32 cellular contexts compared by ENCODE assay signal in genomic region chr5:168903082-168903481, GRCh38.
DNase-seq lines count a peak whose midpoint lies in the region; ATAC-seq and TF ChIP-seq lines count a peak whose summit lies in the region.
"Had no signal": no experiment of that assay in that cellular context is flagged by ENCODE, and none has a peak within 500 bp of the region (broad histone marks: within the 10 kb centered on the region; RNA-seq: fewer than 3 reads in every experiment).

No MANE protein-coding gene starts in this region.

- H3K9me2 ChIP-seq in SK-N-SH, result no peaks in the 10 kb centered on the region

- no peak for TF ChIP-seq CTCF in SK-N-SH (IDR thresholded peaks at IDR 0.05)

- in situ Hi-C loops in G401 (cut with HindIII; ENCODE audit: low sequenced_read_pairs), result no loop called here

- POLR2A ChIA-PET in SK-N-SH (lab: Yijun Ruan, JAX), result interaction anchor here (1.3 kb wide), 1 partner anchor 15 kb away, joined by 3 read pairs; no protein-coding TSS in a partner anchor

- TF ChIP-seq EP300 in SK-N-SH (IDR thresholded peaks at IDR 0.05; ENCODE audit: borderline replicate concordance in 1 of 2, low read depth in 1 of 2, low read length in 1 of 2), result peak in 1 of 2 experiments; percentile 23; a peak in 1 of 4 replicates

- CTCF ChIA-PET in SK-N-SH (lab: Yijun Ruan, JAX), result interaction anchor here (0.9 kb wide), 2 partner anchors 14 to 45 kb away, joined by 3 read pairs; no protein-coding TSS in a partner anchor

- no peak for ATAC-seq in SK-N-SH treated with all-trans-retinoic acid at 6 μM for 48 hours
- no peak for ATAC-seq in HG02571 (IDR thresholded peaks at IDR 0.05; ENCODE audit: unreplicated experiment)
- ATAC-seq: A549; CD8-positive, alpha-beta T cell had no signal

- peak overlapping the region in 1 of 2 experiments; percentile 53; a peak in 2 of 4 replicates for H3K27ac ChIP-seq in SK-N-SH (ENCODE audit: low read depth in 2 of 2, low read length in 1 of 2)
- H3K27ac ChIP-seq: 22Rv1; A549; BLaER1; BLaER1 treated with 17β-estradiol and CSF1 and Interleukin-3, amounts not matched to agents 10 nM and 100 nM; C4-2B had no signal

- H3K9me3 ChIP-seq in SK-N-SH, result no peaks in the 10 kb centered on the region
- H3K9me3 ChIP-seq: A549, BE2C, Caco-2 had no signal

- no peak for TF ChIP-seq RAD21 in SK-N-SH (IDR thresholded peaks at IDR 0.05; ENCODE audit: low read length)

- no peaks in the 10 kb centered on the region for H3K79me2 ChIP-seq in SK-N-SH (ENCODE audit: insufficient read depth)

- H3K4me2 ChIP-seq in SK-N-SH, result no peak overlapping the region
- H3K4me2 ChIP-seq: A549; BLaER1; BLaER1 treated with 17β-estradiol and CSF1 and Interleukin-3, amounts not matched to agents 10 nM and 100 nM had no signal

- DNase-seq in SK-N-SH (peak; percentile 45), G401 (ENCODE audit: low spot score) (peak; percentile 79), cerebellar cortex (ENCODE audit: low spot score) (peak; percentile 74), cerebellum (ENCODE audit: low spot score) (peak; percentile 53), NCI-H2029 (lab: John Stamatoyannopoulos, UW) (no peak)
- DNase-seq in stimulated activated CD4-positive, alpha-beta T cell treated with anti-CD3 and anti-CD28 coated beads, Interleukin-12 subunit alpha, Interleukin-12 subunit beta, amount 100 ng/mL, for 4 hours, result no peak
- DNase-seq: 8988T; ACHN; AML-193; BE2C; Caco-2; Calu3; CD4-positive, alpha-beta memory T cell; CD4-positive, alpha-beta T cell; CD4-positive, CD25-positive, alpha-beta regulatory T cell; CD8-positive, alpha-beta memory T cell; CD8-positive, alpha-beta T cell; COR-L47; DMS 273 treated with DMSO at 0.1 percent for 48 hours; DMS153; DMS53; DMS79; DMS79 treated with DMSO at 0.1 percent for 48 hours; DND-41; EL had no signal

- no peak overlapping the region for H2AFZ ChIP-seq in SK-N-SH (ENCODE audit: low read depth)

- no peaks in the 10 kb centered on the region for H3F3A ChIP-seq in SK-N-SH (replicated peaks; ENCODE audit: insufficient read depth)

- no peak overlapping the region for H3K4me3 ChIP-seq in SK-N-SH (ENCODE audit: low read depth in 2 of 2, low read length in 1 of 2)
- H3K4me3 ChIP-seq: A549; BLaER1; BLaER1 treated with 17β-estradiol and CSF1 and Interleukin-3, amounts not matched to agents 10 nM and 100 nM had no signal

- WGBS in SK-N-SH (ENCODE audit: low lambda C conversion rate), result 89% methylated on average over 2 of the region's 2 CpGs

- no peaks in the 10 kb centered on the region for H4K20me1 ChIP-seq in SK-N-SH (ENCODE audit: insufficient read depth)
- H4K20me1 ChIP-seq: BLaER1; BLaER1 treated with 17β-estradiol and CSF1 and Interleukin-3, amounts not matched to agents 10 nM and 100 nM had no signal

- H3K9ac ChIP-seq in SK-N-SH, result no peak overlapping the region
- H3K9ac ChIP-seq: BLaER1; BLaER1 treated with 17β-estradiol and CSF1 and Interleukin-3, amounts not matched to agents 10 nM and 100 nM had no signal

- no peaks in the 10 kb centered on the region for H3K36me3 ChIP-seq in SK-N-SH (replicated peaks in 1 of 2; ENCODE audit: control insufficient read depth in 1 of 2, insufficient read depth in 2 of 2, low read length in 1 of 2)
- H3K36me3 ChIP-seq: BE2C; BLaER1; BLaER1 treated with 17β-estradiol and CSF1 and Interleukin-3, amounts not matched to agents 10 nM and 100 nM had no signal

- peaks cover 0 to 21% of the 10 kb centered on the region in 2 experiments; a peak in 2 of 4 replicates for H3K4me1 ChIP-seq in SK-N-SH (ENCODE audit: control insufficient read depth in 1 of 2, insufficient read depth in 2 of 2, low read depth in 1 of 2, low read length in 1 of 2)
- H3K4me1 ChIP-seq: Caco-2 had no signal

- no peaks in the 10 kb centered on the region for H3K27me3 ChIP-seq in SK-N-SH (ENCODE audit: insufficient read depth)
- H3K27me3 ChIP-seq: BE2C; BLaER1; BLaER1 treated with 17β-estradiol and CSF1 and Interleukin-3, amounts not matched to agents 10 nM and 100 nM had no signal

TF ChIP-seq in SK-N-SH, 30 proteins besides CTCF, POLR2A, EP300 and RAD21:
- TF ChIP-seq, protein P1, sequence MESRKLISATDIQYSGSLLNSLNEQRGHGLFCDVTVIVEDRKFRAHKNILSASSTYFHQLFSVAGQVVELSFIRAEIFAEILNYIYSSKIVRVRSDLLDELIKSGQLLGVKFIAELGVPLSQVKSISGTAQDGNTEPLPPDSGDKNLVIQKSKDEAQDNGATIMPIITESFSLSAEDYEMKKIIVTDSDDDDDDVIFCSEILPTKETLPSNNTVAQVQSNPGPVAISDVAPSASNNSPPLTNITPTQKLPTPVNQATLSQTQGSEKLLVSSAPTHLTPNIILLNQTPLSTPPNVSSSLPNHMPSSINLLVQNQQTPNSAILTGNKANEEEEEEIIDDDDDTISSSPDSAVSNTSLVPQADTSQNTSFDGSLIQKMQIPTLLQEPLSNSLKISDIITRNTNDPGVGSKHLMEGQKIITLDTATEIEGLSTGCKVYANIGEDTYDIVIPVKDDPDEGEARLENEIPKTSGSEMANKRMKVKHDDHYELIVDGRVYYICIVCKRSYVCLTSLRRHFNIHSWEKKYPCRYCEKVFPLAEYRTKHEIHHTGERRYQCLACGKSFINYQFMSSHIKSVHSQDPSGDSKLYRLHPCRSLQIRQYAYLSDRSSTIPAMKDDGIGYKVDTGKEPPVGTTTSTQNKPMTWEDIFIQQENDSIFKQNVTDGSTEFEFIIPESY (IDR thresholded peaks at IDR 0.05; ENCODE audit: borderline replicate concordance, low read depth), result no peak
- TF ChIP-seq NRF1 (IDR thresholded peaks at IDR 0.05; ENCODE audit: low read depth, low read length), result no peak
- TF ChIP-seq GATA2 (CRISPR knock-in tag; IDR thresholded peaks at IDR 0.05), result peak; percentile 36

TF ChIP-seq in SK-N-SH treated with all-trans-retinoic acid at 6 μM for 48 hours, 23 proteins besides CTCF, POLR2A, EP300 and RAD21:
- TF ChIP-seq PPARA (CRISPR knock-in tag; IDR thresholded peaks at IDR 0.05; ENCODE audit: borderline replicate concordance) (no peak), ZNF70 (CRISPR knock-in tag; IDR thresholded peaks at IDR 0.05) (no peak), SNAI2 (CRISPR knock-in tag; IDR thresholded peaks at IDR 0.05) (no peak), CSDC2 (CRISPR knock-in tag; IDR thresholded peaks at IDR 0.05) (no peak), ZFP3 (CRISPR knock-in tag; IDR thresholded peaks at IDR 0.05) (no peak), OSR1 (CRISPR knock-in tag; IDR thresholded peaks at IDR 0.05) (no peak), RARB (CRISPR knock-in tag; IDR thresholded peaks at IDR 0.05) (no peak), GLIS3 (CRISPR knock-in tag; IDR thresholded peaks at IDR 0.05) (no peak), ZNF8 (CRISPR knock-in tag; IDR thresholded peaks at IDR 0.05) (no peak), BACH2 (CRISPR knock-in tag; IDR thresholded peaks at IDR 0.05; ENCODE audit: borderline replicate concordance) (no peak), ESRRG (CRISPR knock-in tag; IDR thresholded peaks at IDR 0.05) (no peak), ZC3H10 (CRISPR knock-in tag; IDR thresholded peaks at IDR 0.05) (no peak), ARNTL (CRISPR knock-in tag; IDR thresholded peaks at IDR 0.05; ENCODE audit: borderline replicate concordance, low read depth) (no peak), PATZ1 (CRISPR knock-in tag; IDR thresholded peaks at IDR 0.05; ENCODE audit: borderline replicate concordance) (no peak)
- TF ChIP-seq, protein P2, sequence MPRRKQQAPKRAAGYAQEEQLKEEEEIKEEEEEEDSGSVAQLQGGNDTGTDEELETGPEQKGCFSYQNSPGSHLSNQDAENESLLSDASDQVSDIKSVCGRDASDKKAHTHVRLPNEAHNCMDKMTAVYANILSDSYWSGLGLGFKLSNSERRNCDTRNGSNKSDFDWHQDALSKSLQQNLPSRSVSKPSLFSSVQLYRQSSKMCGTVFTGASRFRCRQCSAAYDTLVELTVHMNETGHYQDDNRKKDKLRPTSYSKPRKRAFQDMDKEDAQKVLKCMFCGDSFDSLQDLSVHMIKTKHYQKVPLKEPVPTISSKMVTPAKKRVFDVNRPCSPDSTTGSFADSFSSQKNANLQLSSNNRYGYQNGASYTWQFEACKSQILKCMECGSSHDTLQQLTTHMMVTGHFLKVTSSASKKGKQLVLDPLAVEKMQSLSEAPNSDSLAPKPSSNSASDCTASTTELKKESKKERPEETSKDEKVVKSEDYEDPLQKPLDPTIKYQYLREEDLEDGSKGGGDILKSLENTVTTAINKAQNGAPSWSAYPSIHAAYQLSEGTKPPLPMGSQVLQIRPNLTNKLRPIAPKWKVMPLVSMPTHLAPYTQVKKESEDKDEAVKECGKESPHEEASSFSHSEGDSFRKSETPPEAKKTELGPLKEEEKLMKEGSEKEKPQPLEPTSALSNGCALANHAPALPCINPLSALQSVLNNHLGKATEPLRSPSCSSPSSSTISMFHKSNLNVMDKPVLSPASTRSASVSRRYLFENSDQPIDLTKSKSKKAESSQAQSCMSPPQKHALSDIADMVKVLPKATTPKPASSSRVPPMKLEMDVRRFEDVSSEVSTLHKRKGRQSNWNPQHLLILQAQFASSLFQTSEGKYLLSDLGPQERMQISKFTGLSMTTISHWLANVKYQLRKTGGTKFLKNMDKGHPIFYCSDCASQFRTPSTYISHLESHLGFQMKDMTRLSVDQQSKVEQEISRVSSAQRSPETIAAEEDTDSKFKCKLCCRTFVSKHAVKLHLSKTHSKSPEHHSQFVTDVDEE (CRISPR knock-in tag; IDR thresholded peaks at IDR 0.05), result no peak
TF ChIP-seq in SK-N-SH treated with all-trans-retinoic acid at 6 μM for 48 hours: peak in this region for 0.

Comparison
In these comparisons a context has a peak if more than half of its experiments do, and no peak if none do; other contexts are left out.
1. DNase-seq: peak in SK-N-SH (single experiment), G401 (single experiment), cerebellar cortex (single experiment) and cerebellum (single experiment); none in NCI-H2029 (single experiment) and stimulated activated CD4-positive, alpha-beta T cell treated with anti-CD3 and anti-CD28 coated beads, Interleukin-12 subunit alpha, Interleukin-12 subunit beta, amount 100 ng/mL, for 4 hours (single experiment).